Comparison of ENCODE assay signal across 8 cellular contexts in the genomic region with DNA sequence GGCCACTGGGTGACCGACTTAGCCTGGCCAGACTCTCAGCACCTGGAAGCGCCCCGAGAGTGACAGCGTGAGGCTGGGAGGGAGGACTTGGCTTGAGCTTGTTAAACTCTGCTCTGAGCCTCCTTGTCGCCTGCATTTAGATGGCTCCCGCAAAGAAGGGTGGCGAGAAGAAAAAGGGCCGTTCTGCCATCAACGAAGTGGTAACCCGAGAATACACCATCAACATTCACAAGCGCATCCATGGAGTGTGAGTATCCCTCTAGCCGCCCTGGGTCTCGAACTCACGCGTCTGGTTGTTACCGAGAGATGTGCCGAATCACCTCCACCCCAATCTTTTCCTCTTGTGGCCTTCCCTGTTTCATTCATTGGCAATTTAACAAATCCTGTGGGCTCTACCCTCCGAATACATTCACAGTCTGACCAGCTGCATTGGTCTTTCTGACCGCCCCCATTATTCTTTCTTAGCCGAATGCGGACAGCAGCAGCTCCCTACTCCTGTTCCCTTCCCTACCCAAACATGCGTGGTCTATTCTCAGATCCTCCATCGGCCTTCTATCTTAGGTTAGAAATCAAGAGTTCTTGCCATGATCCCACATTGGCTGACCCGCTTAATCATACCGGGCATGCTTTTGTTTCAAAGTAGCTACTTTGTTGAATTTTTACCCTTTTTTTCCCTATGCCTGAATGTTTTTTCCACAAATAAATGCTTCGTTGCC. TPM values are rescaled to one million over a fixed set of nuclear protein-coding genes. Genes with fewer than 3 reads are reported as not detected.
A peak's percentile ranks its signal among the peaks of the same experiment; 100 is the strongest.
DNase-seq lines count a peak whose midpoint lies in the region; ATAC-seq and TF ChIP-seq lines count a peak whose summit lies in the region.

No MANE protein-coding gene starts in this region.

- ATAC-seq in RWPE2 (ENCODE audit: low read depth) (no peak), HG03439 (IDR thresholded peaks at IDR 0.05; ENCODE audit: unreplicated experiment) (no peak), GM21447 (IDR thresholded peaks at IDR 0.05; ENCODE audit: unreplicated experiment) (no peak)

- H3K27me3 Mint-ChIP-seq in neural crest cell (ENCODE audit: low read depth), result peaks cover 5% of the 10 kb centered on the region

- peaks cover 49% of the 10 kb centered on the region for H3K4me1 Mint-ChIP-seq in neural crest cell

- peak overlapping the region; percentile 82 for H3K4me3 ChIP-seq in RWPE2 (ENCODE audit: severe bottlenecking)
- peak overlapping the region; percentile 68 for H3K4me3 ChIP-seq in epithelial cell of esophagus (ENCODE audit: low read length)

- peaks cover 5% of the 10 kb centered on the region for H3K4me1 ChIP-seq in RWPE2 (ENCODE audit: insufficient read depth, poor library complexity, severe bottlenecking)

- H3K36me3 ChIP-seq in RWPE2 (ENCODE audit: low read depth), result peaks cover 54% of the 10 kb centered on the region

- peak overlapping the region; percentile 98 for H3K27ac Mint-ChIP-seq in neural crest cell (ENCODE audit: unreplicated experiment)

- peak overlapping the region; percentile 95 for H3K4me3 Mint-ChIP-seq in neural crest cell

- no peaks in the 10 kb centered on the region for H3K27me3 ChIP-seq in RWPE2 (ENCODE audit: insufficient read depth, poor library complexity, severe bottlenecking)

- peaks cover 2% of the 10 kb centered on the region for H3K9me3 Mint-ChIP-seq in neural crest cell

- peak overlapping the region; percentile 67 for H3K27ac ChIP-seq in RWPE2 (ENCODE audit: poor library complexity, severe bottlenecking)

- no peak for TF ChIP-seq CTCF in RWPE2 (IDR thresholded peaks at IDR 0.05; ENCODE audit: poor library complexity, severe bottlenecking)
- no peak for TF ChIP-seq CTCF in epithelial cell of esophagus (IDR thresholded peaks at IDR 0.05; ENCODE audit: insufficient read depth, low read depth, low read length, missing control alignments)
- TF ChIP-seq CTCF in neural crest cell (conservative IDR thresholded peaks at IDR 0.05), result no peak

- H3K9me3 ChIP-seq in RWPE2 (ENCODE audit: severe bottlenecking), result no peaks in the 10 kb centered on the region

- peak; percentile 48 for DNase-seq in activated CD4-positive, alpha-beta T cell treated with anti-CD3 and anti-CD28 coated beads for 48 hours
- no peak for DNase-seq in activated CD4-positive, alpha-beta T cell treated with anti-CD3 and anti-CD28 coated beads for 1 hour
- DNase-seq in RWPE2 (ENCODE audit: low spot score) (no peak), epithelial cell of esophagus (ENCODE audit: low read depth) (peak; percentile 15), neural crest cell (ENCODE audit: low read depth, low spot score) (no peak), NCI-H1105 (lab: John Stamatoyannopoulos, UW) (no peak)

- H3K36me3 Mint-ChIP-seq in neural crest cell (ENCODE audit: low read depth), result peaks cover 37% of the 10 kb centered on the region

RNA-seq across cellular contexts. Expression of a gene that starts 0.6 kb away (rescaled TPM):
- 1,439 and 1,563 TPM in 2 replicates for total RNA-seq in neural crest cell

Comparison
In these comparisons a context has a peak if more than half of its experiments do, and no peak if none do; other contexts are left out.
1. DNase-seq: peak in activated CD4-positive, alpha-beta T cell treated with anti-CD3 and anti-CD28 coated beads for 48 hours (single experiment) and epithelial cell of esophagus (single experiment); none in activated CD4-positive, alpha-beta T cell treated with anti-CD3 and anti-CD28 coated beads for 1 hour (single experiment), RWPE2 (single experiment), neural crest cell (single experiment) and NCI-H1105 (single experiment).